ENCODE assay signal across 12 cellular contexts in genomic region chr1:20366076-20366765, GRCh38.
DNase-seq lines count a peak whose midpoint lies in the region; ATAC-seq and TF ChIP-seq lines count a peak whose summit lies in the region.
"Had no signal": no experiment of that assay in that cellular context is flagged by ENCODE, and none has a peak within 500 bp of the region (broad histone marks: within the 10 kb centered on the region; RNA-seq: fewer than 3 reads in every experiment).

No MANE protein-coding gene starts in this region.

- no peaks in the 10 kb centered on the region for H3F3A ChIP-seq in GM23338 (replicated peaks; ENCODE audit: low read depth)

- no peak overlapping the region for H3K27ac ChIP-seq in GM23338 (ENCODE audit: low read depth)
- H3K27ac ChIP-seq in right cardiac atrium (ENCODE audit: low read length) = no peak overlapping the region
- H3K27ac ChIP-seq in psoas muscle = no peak overlapping the region
- no peak overlapping the region for H3K27ac ChIP-seq in CD8-positive, alpha-beta memory T cell (ENCODE audit: low read depth, low read length)
- H3K27ac ChIP-seq: HL-60, thyroid gland had no signal

- POLR2A ChIA-PET in CD8-positive, alpha-beta memory T cell (lab: Charles Lee) = no interaction called here

- H3K27me3 ChIP-seq in GM23338 (ENCODE audit: insufficient read depth) = peaks cover 88% of the 10 kb centered on the region
- H3K27me3 ChIP-seq in right cardiac atrium (ENCODE audit: control insufficient read depth, insufficient read depth) = no peaks in the 10 kb centered on the region
- peaks cover 0 to 46% (median 5%) of the 10 kb centered on the region in 3 donors for H3K27me3 ChIP-seq in psoas muscle (ENCODE audit: insufficient read depth in 3 of 3, low read length in 2 of 3)
- peaks cover 13% of the 10 kb centered on the region for H3K27me3 ChIP-seq in CD8-positive, alpha-beta memory T cell (ENCODE audit: insufficient read depth, low read length, poor library complexity, severe bottlenecking)

- CTCF ChIA-PET in CD8-positive, alpha-beta memory T cell (lab: Charles Lee) = no interaction called here

- H3K4me1 Mint-ChIP-seq in GM23338 = peaks cover 14% of the 10 kb centered on the region
- peaks cover 0 to 3% (median 2%) of the 10 kb centered on the region in 3 donors for H3K4me1 Mint-ChIP-seq in CD8-positive, alpha-beta memory T cell

- no peaks in the 10 kb centered on the region for H3K36me3 ChIP-seq in GM23338 (ENCODE audit: insufficient read depth)
- H3K36me3 ChIP-seq in psoas muscle (ENCODE audit: insufficient read depth in 1 of 2, low read depth in 1 of 2) = no peaks in the 10 kb centered on the region
- H3K36me3 ChIP-seq in CD8-positive, alpha-beta memory T cell (ENCODE audit: insufficient read depth, low read length) = no peaks in the 10 kb centered on the region
- H3K36me3 ChIP-seq: thyroid gland had no signal

- H3K4me2 ChIP-seq in GM23338 = peak overlapping the region; percentile 94

- H3K4me3 ChIP-seq in GM23338 (peak overlapping the region; percentile 68), right cardiac atrium (ENCODE audit: low read length) (peak overlapping the region; percentile 7), psoas muscle (peak overlapping the region; percentile 58)
- no peak overlapping the region for H3K4me3 ChIP-seq in CD8-positive, alpha-beta memory T cell (ENCODE audit: low read length)
- H3K4me3 ChIP-seq: thyroid gland had no signal

- H3K9me3 ChIP-seq in right cardiac atrium (ENCODE audit: control insufficient read depth, low read length) (no peaks in the 10 kb centered on the region), psoas muscle (no peaks in the 10 kb centered on the region)
- H3K9me3 ChIP-seq in CD8-positive, alpha-beta memory T cell (ENCODE audit: low read length) = no peaks in the 10 kb centered on the region
- H3K9me3 ChIP-seq: thyroid gland had no signal

- H3K4me1 ChIP-seq in GM23338 (ENCODE audit: insufficient read depth) = no peaks in the 10 kb centered on the region
- no peaks in the 10 kb centered on the region for H3K4me1 ChIP-seq in right cardiac atrium (ENCODE audit: control insufficient read depth, insufficient read depth, low read length)
- peaks cover 5% of the 10 kb centered on the region for H3K4me1 ChIP-seq in psoas muscle
- no peaks in the 10 kb centered on the region for H3K4me1 ChIP-seq in CD8-positive, alpha-beta memory T cell (ENCODE audit: insufficient read depth, low read length)

- peak overlapping the region; percentile 99 for H2AFZ ChIP-seq in GM23338

- ATAC-seq in GM23338 (peak; percentile 17; the same call in 2 of the 3 replicates), right cardiac atrium (no peak), psoas muscle (peak in 1 of 4 donors; percentile 21)

- intact Hi-C loops in right cardiac atrium (cut with DNase I) (loop anchor here in 2 of 4 donors (5.0 to 10.0 kb wide), 2 partner anchors 141 to 144 kb away; no protein-coding TSS in a partner anchor), psoas muscle (cut with DNase I) (no loop called here)

- DNase-seq in GM23338 (ENCODE audit: low spot score) (peak; percentile 57), RPMI7951 (ENCODE audit: low read depth) (peak; percentile 43), right cardiac atrium (no peak), psoas muscle (no peak), SW480 (ENCODE audit: low spot score) (no peak), pons (ENCODE audit: low spot score) (no peak), SKM-1 (lab: John Stamatoyannopoulos, UW; ENCODE audit: unreplicated experiment) (no peak)
- no peak for DNase-seq in CD8-positive, alpha-beta memory T cell
- DNase-seq: NCI-H2029 treated with DMSO at 0.1 percent for 48 hours; stimulated activated CD4-positive, alpha-beta T cell treated with anti-CD3 and anti-CD28 coated beads, Interleukin-4, amount 100 ng/mL, for 1 hour had no signal

- 2% methylated on average over 80 of the region's 80 CpGs for WGBS in right cardiac atrium
- 2% methylated on average over 63 to 80 of the region's 80 CpGs for WGBS in psoas muscle, 3 donors

- H3K79me2 ChIP-seq in GM23338 (replicated peaks; ENCODE audit: insufficient read depth) = no peaks in the 10 kb centered on the region

- peaks cover 54% of the 10 kb centered on the region for H3K27me3 Mint-ChIP-seq in GM23338 (ENCODE audit: insufficient read depth, low read depth, poor library complexity)
- H3K27me3 Mint-ChIP-seq in CD8-positive, alpha-beta memory T cell = peaks cover 49 to 73% of the 10 kb centered on the region in 2 donors

- H4K20me1 ChIP-seq in GM23338 (replicated peaks; ENCODE audit: insufficient read depth) = no peaks in the 10 kb centered on the region; the same call in 1 of the 2 replicates

- TF ChIP-seq CTCF in GM23338 (conservative IDR thresholded peaks at IDR 0.05; ENCODE audit: low read depth in 2 of 2) (no peak), psoas muscle (IDR thresholded peaks at IDR 0.05) (no peak)

- no peaks in the 10 kb centered on the region for H3K9me2 ChIP-seq in GM23338 (ENCODE audit: insufficient read depth)

- no peaks in the 10 kb centered on the region; the same call in 2 of the 3 replicates for H3K36me3 Mint-ChIP-seq in GM23338 (ENCODE audit: low read depth)
- H3K36me3 Mint-ChIP-seq in CD8-positive, alpha-beta memory T cell = peaks cover 0 to 5% (median 0%) of the 10 kb centered on the region in 3 donors

- peak overlapping the region; percentile 72 for H3K4me3 Mint-ChIP-seq in GM23338
- no peak overlapping the region for H3K4me3 Mint-ChIP-seq in CD8-positive, alpha-beta memory T cell

- no peak overlapping the region for H3K27ac Mint-ChIP-seq in GM23338
- H3K27ac Mint-ChIP-seq in CD8-positive, alpha-beta memory T cell = no peak overlapping the region

- H3K9me3 Mint-ChIP-seq in GM23338 = no peaks in the 10 kb centered on the region
- peaks cover 0 to 2% (median 0%) of the 10 kb centered on the region in 5 donors for H3K9me3 Mint-ChIP-seq in CD8-positive, alpha-beta memory T cell

TF ChIP-seq in GM23338, 12 proteins besides CTCF, POLR2A, EP300 and RAD21:
- TF ChIP-seq EZH2 (IDR thresholded peaks at IDR 0.05; ENCODE audit: low read depth, unreplicated experiment) (peak; percentile 58), EZH2phosphoT487 (IDR thresholded peaks at IDR 0.05; ENCODE audit: unreplicated experiment) (peak; percentile 70), ZNF331 (CRISPR knock-in tag; IDR thresholded peaks at IDR 0.05; ENCODE audit: low read depth) (no peak)
TF ChIP-seq in GM23338: peak in this region for 2.

Comparison
In these comparisons a context has a peak if more than half of its experiments do, and no peak if none do; other contexts are left out.
1. DNase-seq: peak in GM23338 (single experiment) and RPMI7951 (single experiment); none in right cardiac atrium (0 of 3), psoas muscle (0 of 2), SW480 (single experiment), CD8-positive, alpha-beta memory T cell (0 of 5), pons (single experiment) and SKM-1 (single experiment).